ENCODE assay signal across 9 cellular contexts in genomic region chr7:73706122-73707044, GRCh38. TPM values are rescaled to one million over a fixed set of nuclear protein-coding genes. Genes with fewer than 3 reads are reported as not detected.
A peak's percentile ranks its signal among the peaks of the same experiment; 100 is the strongest.
DNase-seq lines count a peak whose midpoint lies in the region; FAIRE-seq and TF ChIP-seq lines count a peak whose summit lies in the region.
"Had no signal": no experiment of that assay in that cellular context is flagged by ENCODE, and none has a peak within 500 bp of the region (broad histone marks: within the 10 kb centered on the region; RNA-seq: fewer than 3 reads in every experiment).

No MANE protein-coding gene starts in this region.

- peaks cover 58% of the 10 kb centered on the region for H4K20me1 ChIP-seq in BLaER1

- no peak overlapping the region for H2AK5ac ChIP-seq in trophoblast cell (ENCODE audit: low read length)

- no peak overlapping the region for H3K4me3 Mint-ChIP-seq in activated T-cell treated with anti-CD3 and anti-CD28 coated beads, Interleukin-2, amount 50 U/mL, for 24 hours
- no peak overlapping the region for H3K4me3 Mint-ChIP-seq in mesothelial cell of epicardium

- peak overlapping the region; percentile 55 for H3K27ac Mint-ChIP-seq in activated T-cell treated with anti-CD3 and anti-CD28 coated beads, Interleukin-2, amount 50 U/mL, for 24 hours
- no peak overlapping the region for H3K27ac Mint-ChIP-seq in mesothelial cell of epicardium

- H3K27me3 ChIP-seq in BLaER1, result peaks cover 7% of the 10 kb centered on the region; the same call in 1 of the 2 replicates
- no peaks in the 10 kb centered on the region for H3K27me3 ChIP-seq in trophoblast cell (ENCODE audit: insufficient read depth, low read length)
- H3K27me3 ChIP-seq: adrenal gland had no signal

- no CpG with 5 or more reads among the region's 25 CpGs for WGBS in trophoblast cell (ENCODE audit: extremely low coverage, insufficient coverage, insufficient read length)

- no peak overlapping the region for H2BK12ac ChIP-seq in trophoblast cell (ENCODE audit: low read length)

- H2AFZ ChIP-seq in trophoblast cell (ENCODE audit: insufficient read depth, low read length, poor library complexity), result no peak overlapping the region

- H3K9ac ChIP-seq in BLaER1 (peak overlapping the region; percentile 78), trophoblast cell (ENCODE audit: low read length) (no peak overlapping the region)

- no peak overlapping the region for H4K12ac ChIP-seq in trophoblast cell (ENCODE audit: low read depth, low read length)

- peak overlapping the region; percentile 99 for H3K4me2 ChIP-seq in BLaER1
- H3K4me2 ChIP-seq in trophoblast cell (ENCODE audit: low read length), result no peak overlapping the region

- H3K27ac ChIP-seq in BLaER1, result peak overlapping the region; percentile 91
- H3K27ac ChIP-seq in trophoblast cell (ENCODE audit: low read depth, low read length), result no peak overlapping the region
- H3K27ac ChIP-seq: adrenal gland had no signal

- H4K91ac ChIP-seq in trophoblast cell (ENCODE audit: low read depth, low read length), result no peak overlapping the region

- no peak overlapping the region for H2BK5ac ChIP-seq in trophoblast cell (ENCODE audit: low read depth, low read length, poor library complexity)

- H3K23ac ChIP-seq in trophoblast cell (ENCODE audit: low read length), result no peak overlapping the region

- TF ChIP-seq CTCF in mesothelial cell of epicardium (IDR thresholded peaks at IDR 0.05; ENCODE audit: unreplicated experiment), result no peak

- H4K8ac ChIP-seq in trophoblast cell (ENCODE audit: low read depth, low read length), result no peak overlapping the region

- no peaks in the 10 kb centered on the region for H3K79me1 ChIP-seq in trophoblast cell (ENCODE audit: low read length)

- intact Hi-C loops in head of caudate nucleus (cut with DNase I), result no loop called here

- H3K4me1 Mint-ChIP-seq in activated T-cell treated with anti-CD3 and anti-CD28 coated beads, Interleukin-2, amount 50 U/mL, for 24 hours (ENCODE audit: low read depth), result peaks cover 16% of the 10 kb centered on the region
- no peaks in the 10 kb centered on the region for H3K4me1 Mint-ChIP-seq in mesothelial cell of epicardium

- H3K9me3 Mint-ChIP-seq in activated T-cell treated with anti-CD3 and anti-CD28 coated beads, Interleukin-2, amount 50 U/mL, for 24 hours, result no peaks in the 10 kb centered on the region
- H3K9me3 Mint-ChIP-seq in mesothelial cell of epicardium, result no peaks in the 10 kb centered on the region

- H2BK120ac ChIP-seq in trophoblast cell (ENCODE audit: insufficient read depth, low read length, poor library complexity), result no peak overlapping the region

- H3K4ac ChIP-seq in trophoblast cell (ENCODE audit: low read depth, low read length), result no peak overlapping the region

- H3K4me3 ChIP-seq in BLaER1 (peak overlapping the region; percentile 54), trophoblast cell (ENCODE audit: low read depth, low read length) (no peak overlapping the region)
- H3K4me3 ChIP-seq: adrenal gland had no signal

- no peak overlapping the region for H3K18ac ChIP-seq in trophoblast cell (ENCODE audit: low read length)

- H3K79me2 ChIP-seq in trophoblast cell (ENCODE audit: control insufficient read depth, insufficient read depth, low read length, poor library complexity), result no peaks in the 10 kb centered on the region

- H3K4me1 ChIP-seq in BLaER1, result peaks cover 92% of the 10 kb centered on the region
- H3K4me1 ChIP-seq in trophoblast cell (ENCODE audit: control insufficient read depth in 1 of 2, insufficient read depth in 2 of 2, low read length in 2 of 2), result peaks cover 2% of the 10 kb centered on the region in 2 experiments
- H3K4me1 ChIP-seq: adrenal gland had no signal

- H3K36me3 Mint-ChIP-seq in activated T-cell treated with anti-CD3 and anti-CD28 coated beads, Interleukin-2, amount 50 U/mL, for 24 hours (ENCODE audit: low read depth), result peaks cover 44% of the 10 kb centered on the region
- peaks cover 11% of the 10 kb centered on the region for H3K36me3 Mint-ChIP-seq in mesothelial cell of epicardium

- DNase-seq in H54 (ENCODE audit: insufficient read length, low spot score), result peak; percentile 81
- peak; percentile 61 for DNase-seq in activated T-cell treated with anti-CD3 and anti-CD28 coated beads, Interleukin-2, amount 50 U/mL, for 24 hours
- peak; percentile 23 for DNase-seq in middle frontal gyrus (ENCODE audit: extremely low spot score, low spot score)
- no peak for DNase-seq in mesothelial cell of epicardium (ENCODE audit: low spot score in 2 of 2, unreplicated experiment in 2 of 2)
- no peak for DNase-seq in Ammon's horn (ENCODE audit: low spot score)
- no peak for DNase-seq in head of caudate nucleus
- no peak for DNase-seq in trophoblast cell

- H3K14ac ChIP-seq in trophoblast cell (ENCODE audit: low read length), result no peak overlapping the region

- TF ChIP-seq POLR2A in H54 (IDR thresholded peaks at IDR 0.05; ENCODE audit: low read depth, low read length), result no peak

- no peak for FAIRE-seq in H54 (lab: Jason Lieb, UNC)

- H3K9me3 ChIP-seq in BLaER1 (no peaks in the 10 kb centered on the region), trophoblast cell (ENCODE audit: insufficient read depth, low read depth, low read length) (peaks cover 1% of the 10 kb centered on the region)
- H3K9me3 ChIP-seq: adrenal gland had no signal

- H3K27me3 Mint-ChIP-seq in activated T-cell treated with anti-CD3 and anti-CD28 coated beads, Interleukin-2, amount 50 U/mL, for 24 hours, result no peaks in the 10 kb centered on the region
- no peaks in the 10 kb centered on the region for H3K27me3 Mint-ChIP-seq in mesothelial cell of epicardium (ENCODE audit: low read depth)

- H3K36me3 ChIP-seq in BLaER1 (no peaks in the 10 kb centered on the region), trophoblast cell (ENCODE audit: control insufficient read depth in 1 of 2, insufficient read depth in 2 of 2, low read length in 2 of 2) (peaks cover 13 to 17% of the 10 kb centered on the region in 2 experiments)
- H3K36me3 ChIP-seq: adrenal gland had no signal

RNA-seq across cellular contexts. Expression of gene STX1A, which starts 13.1 kb away (rescaled TPM):
- 12.5 to 15.5 TPM (median 13.2 TPM) in 3 replicates for total RNA-seq in mesothelial cell of epicardium
- polyA plus RNA-seq in trophoblast cell (2013), result 6.4 and 6.6 TPM in 2 replicates

RNA-seq across cellular contexts. Expression of gene BUD23, which starts 23.0 kb away (rescaled TPM):
- total RNA-seq in mesothelial cell of epicardium, result 64.2 to 70.2 TPM (median 69.1 TPM) in 3 replicates
- 67.3 and 70.4 TPM in 2 replicates for polyA plus RNA-seq in trophoblast cell (2013)

RNA-seq across cellular contexts. Expression of gene DNAJC30, which starts 23.1 kb away (rescaled TPM):
- total RNA-seq in mesothelial cell of epicardium, result 13.1 to 14.8 TPM (median 14.6 TPM) in 3 replicates
- 5.4 and 6.0 TPM in 2 replicates for polyA plus RNA-seq in trophoblast cell (2013)

RNA-seq across cellular contexts. Expression of gene ABHD11, which starts 32.2 kb away (rescaled TPM):
- 33.9 to 40.7 TPM (median 35.2 TPM) in 3 replicates for total RNA-seq in mesothelial cell of epicardium
- polyA plus RNA-seq in trophoblast cell (2013), result 21.8 and 23.2 TPM in 2 replicates

RNA-seq across cellular contexts. Expression of gene VPS37D, which starts 38.8 kb away (rescaled TPM):
- total RNA-seq in mesothelial cell of epicardium, result 15.4 to 16.7 TPM (median 16.1 TPM) in 3 replicates
- 0.60 and 0.69 TPM in 2 replicates for polyA plus RNA-seq in trophoblast cell (2013)

Comparison
In these comparisons a context has a peak if more than half of its experiments do, and no peak if none do; other contexts are left out.
1. DNase-seq: peak in H54 (single experiment), activated T-cell treated with anti-CD3 and anti-CD28 coated beads, Interleukin-2, amount 50 U/mL, for 24 hours (single experiment) and middle frontal gyrus (single experiment); none in mesothelial cell of epicardium (0 of 2), Ammon's horn (single experiment), head of caudate nucleus (0 of 42) and trophoblast cell (0 of 2).